Comparison of ENCODE assay signal across 8 cellular contexts in the genomic region with DNA sequence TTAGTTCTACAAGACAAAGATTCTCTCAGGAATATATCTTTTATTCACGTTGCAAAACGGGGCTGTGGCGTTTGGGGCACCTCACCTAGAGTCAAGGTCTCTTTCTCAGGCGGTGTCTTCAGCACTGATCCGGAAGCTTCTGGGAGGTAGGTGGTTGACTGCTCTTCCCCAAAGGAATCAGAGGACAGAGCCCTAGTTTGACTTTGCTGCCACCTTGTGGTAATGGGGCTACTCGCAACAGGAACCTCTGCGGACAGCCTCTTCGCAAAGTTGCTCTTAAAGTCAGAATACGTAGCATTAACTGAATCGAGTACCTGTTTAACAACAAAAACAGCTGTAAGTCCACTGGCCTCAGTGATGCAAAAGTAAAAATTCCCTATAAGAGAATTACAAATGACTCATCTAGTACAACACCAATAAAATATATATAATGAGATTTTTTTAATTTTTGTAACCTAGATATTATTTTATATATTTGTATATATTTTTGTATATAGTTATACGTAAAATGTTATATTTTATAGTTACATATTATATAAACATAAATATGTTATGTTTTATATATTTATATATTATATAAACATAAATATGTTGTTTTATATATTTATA. TPM values are rescaled to one million over a fixed set of nuclear protein-coding genes. Genes with fewer than 3 reads are reported as not detected.
DNase-seq lines count a peak whose midpoint lies in the region; ATAC-seq, FAIRE-seq and TF ChIP-seq lines count a peak whose summit lies in the region.

No MANE protein-coding gene starts in this region.

- intact Hi-C loops in breast epithelium (cut with DNase I; ENCODE audit: low total_unique reads): no loop called here

- H3K4me2 ChIP-seq in A549: no peak overlapping the region

- WGBS in A549 (ENCODE audit: missing lambda C conversion rate): 6% methylated on average over 11 of the region's 11 CpGs

- H3K36me3 ChIP-seq in WERI-Rb-1 (no peaks in the 10 kb centered on the region), breast epithelium (no peaks in the 10 kb centered on the region)

- no peak overlapping the region for H3K4me3 ChIP-seq in A549
- H3K4me3 ChIP-seq in WERI-Rb-1 (ENCODE audit: low read depth, low read length): no peak overlapping the region
- no peak overlapping the region for H3K4me3 ChIP-seq in breast epithelium

- CTCF ChIA-PET in A549 (lab: Yijun Ruan, JAX): interaction anchor here (0.6 to 4.4 kb wide), 27 partner anchors 10 to 722 kb away, joined by 3 to 83 read pairs (median 4); a partner anchor contains a TSS

- peak; percentile 73 for FAIRE-seq in A549 (lab: Jason Lieb, UNC)

- TF ChIP-seq CTCF in A549 (IDR thresholded peaks at IDR 0.05) (peak; percentile 91), WERI-Rb-1 (IDR thresholded peaks at IDR 0.05; ENCODE audit: low read depth, low read length) (peak; percentile 95), breast epithelium (IDR thresholded peaks at IDR 0.05) (peak; percentile 32 to 82 (median 80))

- H3K27ac ChIP-seq in A549 (no peak overlapping the region), WERI-Rb-1 (no peak overlapping the region), breast epithelium (no peak overlapping the region)

- peak; percentile 84 to 92 for TF ChIP-seq RAD21 in A549 (conservative IDR thresholded peaks at IDR 0.05 in 1 of 2, IDR thresholded peaks at IDR 0.05 in 1 of 2)

- POLR2A ChIA-PET in A549 (lab: Yijun Ruan, JAX): no interaction called here

- H3K9me3 ChIP-seq in A549 (no peaks in the 10 kb centered on the region), WERI-Rb-1 (ENCODE audit: severe bottlenecking) (no peaks in the 10 kb centered on the region), breast epithelium (no peaks in the 10 kb centered on the region)

- TF ChIP-seq POLR2A in A549 (IDR thresholded peaks at IDR 0.05; ENCODE audit: low read length): no peak
- TF ChIP-seq POLR2A in breast epithelium (IDR thresholded peaks at IDR 0.05): no peak

- H3K27me3 ChIP-seq in WERI-Rb-1 (ENCODE audit: insufficient read depth, low read depth, severe bottlenecking): peaks cover 22% of the 10 kb centered on the region
- no peaks in the 10 kb centered on the region for H3K27me3 ChIP-seq in breast epithelium

- DNase-seq in A549 (ENCODE audit: low read depth in 1 of 2, low spot score in 1 of 2) (peak; percentile 49 to 82), NCI-H345 (lab: John Stamatoyannopoulos, UW) (peak; percentile 87), WERI-Rb-1 (peak; percentile 84), breast epithelium (ENCODE audit: low spot score in 2 of 2) (peak; percentile 61 to 67), islet precursor cell (peak; percentile 94)
- peak; percentile 42 to 60 for DNase-seq in stimulated activated CD4-positive, alpha-beta T cell treated with anti-CD3 and anti-CD28 coated beads, Interleukin-1b, Interleukin-23, amount 100 ng/mL, for 1 hour (ENCODE audit: low read depth in 2 of 2)

- peak; percentile 92 to 98 for ATAC-seq in A549
- ATAC-seq in GM18861 (IDR thresholded peaks at IDR 0.05; ENCODE audit: unreplicated experiment): peak; percentile 92
- ATAC-seq in HG03196 (IDR thresholded peaks at IDR 0.05; ENCODE audit: unreplicated experiment): peak; percentile 73

- no peak for TF ChIP-seq EP300 in A549 (IDR thresholded peaks at IDR 0.05)

- H3K4me1 ChIP-seq in A549: no peaks in the 10 kb centered on the region
- H3K4me1 ChIP-seq in breast epithelium: no peaks in the 10 kb centered on the region

TF ChIP-seq in A549, 52 proteins besides CTCF, POLR2A, EP300 and RAD21:
- TF ChIP-seq SMC3 (IDR thresholded peaks at IDR 0.05) (peak; percentile 85), ZC3H11A (IDR thresholded peaks at IDR 0.05) (no peak)
- TF ChIP-seq, protein P1, sequence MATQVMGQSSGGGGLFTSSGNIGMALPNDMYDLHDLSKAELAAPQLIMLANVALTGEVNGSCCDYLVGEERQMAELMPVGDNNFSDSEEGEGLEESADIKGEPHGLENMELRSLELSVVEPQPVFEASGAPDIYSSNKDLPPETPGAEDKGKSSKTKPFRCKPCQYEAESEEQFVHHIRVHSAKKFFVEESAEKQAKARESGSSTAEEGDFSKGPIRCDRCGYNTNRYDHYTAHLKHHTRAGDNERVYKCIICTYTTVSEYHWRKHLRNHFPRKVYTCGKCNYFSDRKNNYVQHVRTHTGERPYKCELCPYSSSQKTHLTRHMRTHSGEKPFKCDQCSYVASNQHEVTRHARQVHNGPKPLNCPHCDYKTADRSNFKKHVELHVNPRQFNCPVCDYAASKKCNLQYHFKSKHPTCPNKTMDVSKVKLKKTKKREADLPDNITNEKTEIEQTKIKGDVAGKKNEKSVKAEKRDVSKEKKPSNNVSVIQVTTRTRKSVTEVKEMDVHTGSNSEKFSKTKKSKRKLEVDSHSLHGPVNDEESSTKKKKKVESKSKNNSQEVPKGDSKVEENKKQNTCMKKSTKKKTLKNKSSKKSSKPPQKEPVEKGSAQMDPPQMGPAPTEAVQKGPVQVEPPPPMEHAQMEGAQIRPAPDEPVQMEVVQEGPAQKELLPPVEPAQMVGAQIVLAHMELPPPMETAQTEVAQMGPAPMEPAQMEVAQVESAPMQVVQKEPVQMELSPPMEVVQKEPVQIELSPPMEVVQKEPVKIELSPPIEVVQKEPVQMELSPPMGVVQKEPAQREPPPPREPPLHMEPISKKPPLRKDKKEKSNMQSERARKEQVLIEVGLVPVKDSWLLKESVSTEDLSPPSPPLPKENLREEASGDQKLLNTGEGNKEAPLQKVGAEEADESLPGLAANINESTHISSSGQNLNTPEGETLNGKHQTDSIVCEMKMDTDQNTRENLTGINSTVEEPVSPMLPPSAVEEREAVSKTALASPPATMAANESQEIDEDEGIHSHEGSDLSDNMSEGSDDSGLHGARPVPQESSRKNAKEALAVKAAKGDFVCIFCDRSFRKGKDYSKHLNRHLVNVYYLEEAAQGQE (IDR thresholded peaks at IDR 0.05): no peak

RNA-seq across cellular contexts. Expression of a gene that starts 13.3 kb away (rescaled TPM):
- polyA plus RNA-seq in A549 (2011; rRNA removed): 67.9 and 86.0 TPM in 2 replicates
- polyA plus RNA-seq in A549 (2012; cell fraction: cytosol; rRNA removed): 14.4 and 15.3 TPM in 2 replicates
- 4.7 and 7.0 TPM in 2 replicates for polyA plus RNA-seq in A549 (2012; cell fraction: nucleus; rRNA removed)
- polyA plus RNA-seq in A549 (2017; fragmentation: RNase III; extraction: RNeasy Plus Mini Kit Qiagen cat#74134 plus additional on column Dnase treatment): 51.2 to 55.7 TPM (median 51.8 TPM) in 3 replicates
- 10.4 and 13.4 TPM in 2 replicates for polyA minus RNA-seq in A549 (2011; rRNA and poly(A)+ RNA removed)
- total RNA-seq in breast epithelium: 10 to 100 TPM; 14.4 to 24.9 (median 21.0) TPM

RNA-seq across cellular contexts. Expression of a gene that starts 26.3 kb away (rescaled TPM):
- polyA plus RNA-seq in A549 (2011; rRNA removed) (0.04 and 0.05 TPM in 2 replicates), A549 (2017; fragmentation: RNase III; extraction: RNeasy Plus Mini Kit Qiagen cat#74134 plus additional on column Dnase treatment) (not detected in 3 replicates)
- 0.01 TPM in 1 of 2 replicates, not detected in the other for polyA plus RNA-seq in A549 (2012; cell fraction: cytosol; rRNA removed)
- polyA plus RNA-seq in A549 (2012; cell fraction: nucleus; rRNA removed): 0.02 TPM in 1 of 2 replicates, not detected in the other
- polyA minus RNA-seq in A549 (2011; rRNA and poly(A)+ RNA removed): not detected in 2 replicates
- total RNA-seq in breast epithelium: not detected

RNA-seq across cellular contexts. Expression of a gene that starts 44.2 kb away (rescaled TPM):
- not detected in 2 replicates for polyA plus RNA-seq in A549 (2011; rRNA removed)
- polyA plus RNA-seq in A549 (2012; cell fraction: cytosol; rRNA removed): not detected in 2 replicates
- polyA plus RNA-seq in A549 (2012; cell fraction: nucleus; rRNA removed): not detected in 2 replicates
- polyA plus RNA-seq in A549 (2017; fragmentation: RNase III; extraction: RNeasy Plus Mini Kit Qiagen cat#74134 plus additional on column Dnase treatment): not detected in 3 replicates
- polyA minus RNA-seq in A549 (2011; rRNA and poly(A)+ RNA removed): not detected in 2 replicates
- 1 to 10 TPM in 2 of 3 donors, not detected in 1; 1.0 to 1.6 TPM for total RNA-seq in breast epithelium
